ENCODE assay signal across 8 cellular contexts in the genomic region with DNA sequence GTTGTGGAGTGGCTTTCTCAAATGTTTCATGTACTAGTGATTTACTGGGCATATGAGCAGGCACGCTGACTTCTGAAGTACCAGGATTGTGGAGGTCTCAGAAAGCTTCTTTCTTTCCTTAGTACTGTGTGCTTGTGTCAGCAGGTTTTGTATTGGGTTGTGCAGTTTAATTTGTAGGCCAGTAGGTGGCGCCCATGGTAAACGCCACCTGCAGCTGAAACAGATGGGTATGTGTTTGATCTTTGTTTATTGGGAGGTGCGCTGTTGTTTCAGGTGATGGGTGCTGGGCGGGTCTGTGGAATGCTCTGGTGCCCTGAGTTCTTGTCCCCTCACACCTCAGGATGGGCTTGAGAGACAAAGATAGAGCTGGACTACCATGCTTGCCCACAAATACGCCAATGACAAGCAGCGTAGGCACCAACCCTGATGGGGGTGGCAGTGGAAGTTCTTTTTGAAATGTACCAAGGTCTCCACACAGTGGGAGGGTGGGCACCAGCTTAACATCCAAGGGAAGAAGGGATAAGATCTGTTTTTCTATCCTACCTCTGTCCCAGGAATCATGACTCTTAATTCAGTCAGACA.
DNase-seq lines count a peak whose midpoint lies in the region; ATAC-seq and TF ChIP-seq lines count a peak whose summit lies in the region.

No MANE protein-coding gene starts in this region.

- POLR2A ChIA-PET in PC-3 (lab: Charles Lee; ENCODE audit: unreplicated experiment): interaction anchor here (0.6 kb wide), 2 partner anchors 12 to 124 kb away, joined by 3 to 12 read pairs; no protein-coding TSS in a partner anchor

- CTCF ChIA-PET in PC-3 (lab: Charles Lee): no interaction called here

- no peak for TF ChIP-seq POLR2A in erythroblast (IDR thresholded peaks at IDR 0.05; ENCODE audit: low read length)

- BruUV-seq in PC-3 (replicated peaks; lab: Mats Ljungman, UMichigan): no TSS peak

- H2AFZ ChIP-seq in PC-3 (ENCODE audit: low read length): peak overlapping the region; percentile 55; the same call in 1 of the 2 replicates

- peak; percentile 74 for ATAC-seq in GM21423 (IDR thresholded peaks at IDR 0.05; ENCODE audit: unreplicated experiment)
- peak; percentile 74 for ATAC-seq in PC-3
- ATAC-seq in GM21447 (IDR thresholded peaks at IDR 0.05; ENCODE audit: unreplicated experiment): no peak

- no peaks in the 10 kb centered on the region for H3K4me1 Mint-ChIP-seq in activated T-cell treated with anti-CD3 and anti-CD28 coated beads, Interleukin-2, amount 50 U/mL, for 24 hours (ENCODE audit: low read depth)
- H3K4me1 Mint-ChIP-seq in progenitor cell of endocrine pancreas (ENCODE audit: low read depth): peaks cover 2% of the 10 kb centered on the region

- H3K9ac ChIP-seq in PC-3 (ENCODE audit: low read length): no peak overlapping the region

- H3K4me2 ChIP-seq in PC-3 (ENCODE audit: low read length): peak overlapping the region; percentile 35

- no peaks in the 10 kb centered on the region for H3K79me2 ChIP-seq in PC-3 (ENCODE audit: low read length)

- H3K9me2 ChIP-seq in PC-3 (replicated peaks; ENCODE audit: low read length): no peaks in the 10 kb centered on the region

- H3F3A ChIP-seq in PC-3 (ENCODE audit: low read length, unreplicated experiment): no peaks in the 10 kb centered on the region

- no peaks in the 10 kb centered on the region for H3K36me3 Mint-ChIP-seq in activated T-cell treated with anti-CD3 and anti-CD28 coated beads, Interleukin-2, amount 50 U/mL, for 24 hours (ENCODE audit: low read depth)
- no peaks in the 10 kb centered on the region for H3K36me3 Mint-ChIP-seq in progenitor cell of endocrine pancreas (ENCODE audit: insufficient read depth)

- H3K27ac Mint-ChIP-seq in activated T-cell treated with anti-CD3 and anti-CD28 coated beads, Interleukin-2, amount 50 U/mL, for 24 hours: no peak overlapping the region
- H3K27ac Mint-ChIP-seq in progenitor cell of endocrine pancreas: no peak overlapping the region

- H3K9me3 ChIP-seq in PC-3 (ENCODE audit: low read length): no peaks in the 10 kb centered on the region

- H3K27ac ChIP-seq in HL-60 (replicated peaks) (no peak overlapping the region), PC-3 (ENCODE audit: low read length) (no peak overlapping the region)

- H3K4me3 ChIP-seq in HL-60 (replicated peaks; ENCODE audit: insufficient read depth, low read length): no peak overlapping the region
- H3K4me3 ChIP-seq in PC-3 (ENCODE audit: low read length): no peak overlapping the region

- peaks cover 7% of the 10 kb centered on the region; the same call in 1 of the 2 replicates for H3K4me1 ChIP-seq in PC-3 (ENCODE audit: insufficient read depth, low read length)

- no peak overlapping the region for H3K4me3 Mint-ChIP-seq in activated T-cell treated with anti-CD3 and anti-CD28 coated beads, Interleukin-2, amount 50 U/mL, for 24 hours
- no peak overlapping the region for H3K4me3 Mint-ChIP-seq in progenitor cell of endocrine pancreas (ENCODE audit: low read depth)

- H3K9me3 Mint-ChIP-seq in activated T-cell treated with anti-CD3 and anti-CD28 coated beads, Interleukin-2, amount 50 U/mL, for 24 hours: no peaks in the 10 kb centered on the region
- H3K9me3 Mint-ChIP-seq in progenitor cell of endocrine pancreas (ENCODE audit: low read depth): peaks cover 7% of the 10 kb centered on the region

- H3K27me3 ChIP-seq in HL-60 (ENCODE audit: insufficient read depth, poor library complexity, severe bottlenecking): no peaks in the 10 kb centered on the region
- no peaks in the 10 kb centered on the region for H3K27me3 ChIP-seq in PC-3 (ENCODE audit: low read length)

- DNase-seq in activated T-cell treated with anti-CD3 and anti-CD28 coated beads for 48 hours (ENCODE audit: low read depth) (peak; percentile 1), HL-60 (ENCODE audit: low read depth in 1 of 2, low spot score in 1 of 2) (peak in 1 of 2 experiments; percentile 18), PC-3 (peak; percentile 57), erythroblast (lab: John Stamatoyannopoulos, UW) (peak; percentile 7 to 31), progenitor cell of endocrine pancreas (ENCODE audit: low spot score, unreplicated experiment) (no peak)
- DNase-seq in activated T-cell treated with anti-CD3 and anti-CD28 coated beads, Interleukin-2, amount 50 U/mL, for 24 hours: no peak

- TF ChIP-seq CTCF in HL-60 (IDR thresholded peaks at IDR 0.05; ENCODE audit: insufficient read depth, low read length) (peak; percentile 8), PC-3 (conservative IDR thresholded peaks at IDR 0.05; ENCODE audit: low read depth, low read length) (peak; percentile 83), progenitor cell of endocrine pancreas (IDR thresholded peaks at IDR 0.05; ENCODE audit: unreplicated experiment) (peak; percentile 60)

- no peaks in the 10 kb centered on the region for H4K20me1 ChIP-seq in PC-3 (ENCODE audit: low read length)

- intact Hi-C loops in PC-3 (cut with micrococcal nuclease): loop anchor here (1.0 to 2.0 kb wide), 4 partner anchors 66 to 263 kb away; no protein-coding TSS in a partner anchor

- H3K36me3 ChIP-seq in PC-3 (ENCODE audit: low read depth, low read length): no peaks in the 10 kb centered on the region

- H3K27me3 Mint-ChIP-seq in activated T-cell treated with anti-CD3 and anti-CD28 coated beads, Interleukin-2, amount 50 U/mL, for 24 hours: peaks cover 10% of the 10 kb centered on the region
- no peaks in the 10 kb centered on the region for H3K27me3 Mint-ChIP-seq in progenitor cell of endocrine pancreas

Comparison
In these comparisons a context has a peak if more than half of its experiments do, and no peak if none do; other contexts are left out.
1. DNase-seq: peak in activated T-cell treated with anti-CD3 and anti-CD28 coated beads for 48 hours (single experiment), PC-3 (single experiment) and erythroblast (2 of 2); none in activated T-cell treated with anti-CD3 and anti-CD28 coated beads, Interleukin-2, amount 50 U/mL, for 24 hours (single experiment) and progenitor cell of endocrine pancreas (single experiment).
2. CTCF ChIP-seq: peak in every context shown above with its lines; median percentile 83 in PC-3; 60 in progenitor cell of endocrine pancreas; 8 in HL-60.